10 cellular contexts compared by ENCODE assay signal in genomic region chr17:31312223-31312622, GRCh38. TPM values are rescaled to one million over a fixed set of nuclear protein-coding genes. Genes with fewer than 3 reads are reported as not detected.
A peak's percentile ranks its signal among the peaks of the same experiment; 100 is the strongest.
DNase-seq lines count a peak whose midpoint lies in the region; ATAC-seq and TF ChIP-seq lines count a peak whose summit lies in the region.
"Not testable (repeated sequence)": the region's sequence is repeated elsewhere in the genome, so short reads cannot be mapped to it uniquely, and the experiment has no call there.
"Had no signal": no experiment of that assay in that cellular context is flagged by ENCODE, and none has a peak within 500 bp of the region (broad histone marks: within the 10 kb centered on the region; RNA-seq: fewer than 3 reads in every experiment).

No MANE protein-coding gene starts in this region.

- peak in 2 of 3 donors; percentile 20 to 40 for ATAC-seq in natural killer cell
- not testable (repeated sequence) for ATAC-seq in stimulated activated naive CD8-positive, alpha-beta T cell treated with anti-CD3 and anti-CD28 coated beads, Interleukin-15, Interleukin-2, amounts not matched to agents 100 U/mL and 50 U/mL, for 24 hours

- H3K9me3 ChIP-seq in effector memory CD4-positive, alpha-beta T cell (ENCODE audit: control insufficient read depth, low read length) = not testable (repeated sequence)

- TF ChIP-seq CTCF in HL-60 (IDR thresholded peaks at IDR 0.05; ENCODE audit: insufficient read depth, low read length); natural killer cell (IDR thresholded peaks at IDR 0.05): not testable (repeated sequence)

- peak overlapping the region; percentile 53 for H3K4me3 ChIP-seq in HL-60 (replicated peaks; ENCODE audit: insufficient read depth, low read length)
- peak overlapping the region; percentile 60 for H3K4me3 ChIP-seq in effector memory CD4-positive, alpha-beta T cell (ENCODE audit: insufficient read depth, low read depth, low read length, poor library complexity, severe bottlenecking)

- DNase-seq in CD1c-positive myeloid dendritic cell (ENCODE audit: extremely low spot score) (peak; percentile 33), HL-60 (ENCODE audit: low read depth in 1 of 2, low spot score in 1 of 2) (peak; percentile 37 to 68), RPMI8226 (peak; percentile 58), activated gamma-delta T cell treated with Interleukin-2 at 50 U/mL for 16 hours (peak; percentile 36), natural killer cell (peak; percentile 40)
- peak; percentile 39 to 49 for DNase-seq in activated CD4-positive, alpha-beta T cell treated with anti-CD3 and anti-CD28 coated beads, Interleukin-2, amount 50 U/mL, for 48 hours
- DNase-seq in effector memory CD4-positive, alpha-beta T cell = peak in 1 of 3 donors; percentile 16
- peak; percentile 44 for DNase-seq in stimulated activated naive CD8-positive, alpha-beta T cell treated with anti-CD3 and anti-CD28 coated beads, Interleukin-15, Interleukin-2, amounts not matched to agents 100 U/mL and 50 U/mL, for 24 hours

- peak overlapping the region; percentile 91 for H3K27ac ChIP-seq in HL-60 (replicated peaks)
- H3K27ac ChIP-seq in effector memory CD4-positive, alpha-beta T cell (ENCODE audit: insufficient read depth, low read length, poor library complexity, severe bottlenecking) = peak overlapping the region; percentile 88

- intact Hi-C loops in natural killer cell (cut with micrococcal nuclease) = not testable (repeated sequence)

- peak overlapping the region; percentile 88 to 89 for H3K27ac Mint-ChIP-seq in natural killer cell

- not testable (repeated sequence) for H3K27me3 Mint-ChIP-seq in natural killer cell (ENCODE audit: low read depth in 2 of 2)

- H3K4me1 ChIP-seq in effector memory CD4-positive, alpha-beta T cell (ENCODE audit: control insufficient read depth, insufficient read depth, low read length, poor library complexity, severe bottlenecking) = peaks cover 56% of the 10 kb centered on the region

- H3K4me1 Mint-ChIP-seq in natural killer cell = peaks cover 59 to 75% of the 10 kb centered on the region in 2 donors

- not testable (repeated sequence) for H3K36me3 Mint-ChIP-seq in natural killer cell

- not testable (repeated sequence) for H3K27me3 ChIP-seq in HL-60 (ENCODE audit: insufficient read depth, poor library complexity, severe bottlenecking); effector memory CD4-positive, alpha-beta T cell (replicated peaks; ENCODE audit: control insufficient read depth, insufficient read depth, low read length, poor library complexity, severe bottlenecking)

- H3K9me3 Mint-ChIP-seq in natural killer cell = not testable (repeated sequence)

- peak overlapping the region; percentile 95 for H3K4me3 Mint-ChIP-seq in natural killer cell

- not testable (repeated sequence) for H3K36me3 ChIP-seq in effector memory CD4-positive, alpha-beta T cell (ENCODE audit: control insufficient read depth, insufficient read depth, low read length)

RNA-seq across cellular contexts. Expression of gene EVI2B, which starts 1.6 kb away (rescaled TPM):
- 100 to 1,000 TPM in 1 of 3 donors, 10 to 100 TPM in 2; 89.6 to 103 (median 98.9) TPM for total RNA-seq in natural killer cell
- total RNA-seq: cardiac muscle cell had no signal

RNA-seq across cellular contexts. Expression of gene EVI2A, which starts 9.2 kb away (rescaled TPM):
- total RNA-seq in natural killer cell = 10 to 100 TPM; 20.9 to 33.0 (median 32.4) TPM
- total RNA-seq: cardiac muscle cell had no signal

RNA-seq across cellular contexts. Expression of gene OMG, which starts 15.2 kb away (rescaled TPM):
- total RNA-seq in natural killer cell = 1 to 10 TPM in 2 of 3 donors, under 1 TPM in 1; 0.96 to 2.8 (median 1.3) TPM
- total RNA-seq: cardiac muscle cell, H4 had no signal
